In the genomic region with DNA sequence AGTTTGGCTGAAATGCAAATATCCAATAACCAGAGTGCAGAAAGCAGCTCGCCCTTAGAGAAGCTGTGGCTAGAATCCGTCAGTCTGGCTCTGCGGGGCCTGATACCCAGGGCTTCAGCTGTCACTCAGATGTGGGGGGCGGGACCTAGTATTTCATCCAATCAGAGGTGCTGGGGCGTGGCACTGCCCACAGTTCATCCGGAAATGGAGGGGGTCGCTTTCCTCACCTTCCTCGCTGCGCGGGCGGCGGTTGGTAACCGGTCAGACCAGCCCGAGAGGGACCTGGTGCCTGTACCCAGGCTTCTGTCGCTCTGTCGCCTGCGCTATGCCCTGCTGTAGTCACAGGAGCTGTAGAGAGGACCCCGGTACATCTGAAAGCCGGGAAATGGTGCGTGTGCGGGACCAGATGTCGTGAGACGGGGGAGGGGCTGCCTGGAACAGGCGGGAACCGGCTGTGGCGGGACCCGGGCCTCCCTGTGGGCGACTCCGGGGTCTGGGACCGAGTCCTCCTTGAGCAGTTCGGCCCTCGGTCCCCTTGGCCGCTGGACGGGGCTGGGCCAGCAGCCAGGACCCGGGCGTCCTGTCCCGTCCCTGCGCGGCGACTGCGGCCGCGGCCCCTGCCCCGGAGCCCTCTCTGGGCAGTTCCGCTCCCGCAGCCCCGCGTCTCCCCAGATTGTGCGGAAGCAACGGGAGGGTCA, we compare ENCODE assay signal across 8 cellular contexts. TPM values are rescaled to one million over a fixed set of nuclear protein-coding genes. Genes with fewer than 3 reads are reported as not detected.
DNase-seq lines count a peak whose midpoint lies in the region; ATAC-seq and TF ChIP-seq lines count a peak whose summit lies in the region.

ZNF700 (plus strand) TSS at position 222 of the 698 bp plus-strand sequence; CDS start at position 326, 104 bp downstream.

- H2AFZ ChIP-seq in KMS-11 (ENCODE audit: low read depth): peak within 1 kb of the TSS; percentile 76

- H3K9ac ChIP-seq in KMS-11 (peak within 1 kb of the TSS; percentile 92), muscle layer of colon (ENCODE audit: low read length) (peak within 1 kb of the TSS; percentile 78)

- H4K20me1 ChIP-seq in KMS-11 (ENCODE audit: insufficient read depth): no peaks in the 10 kb centered on the region

- DNase-seq in DMS79 treated with DMSO at 0.1 percent for 48 hours (lab: John Stamatoyannopoulos, UW) (peak; percentile 96), Peyer's patch (peak; percentile 94 to 99 (median 98))
- DNase-seq in activated T-cell treated with anti-CD3 and anti-CD28 coated beads, Interleukin-2, amount 50 U/mL, for 48 hours: peak; percentile 96 to 97
- peak; percentile 84 to 86 for DNase-seq in stimulated activated CD8-positive, alpha-beta memory T cell treated with anti-CD3 and anti-CD28 coated beads, Interleukin-7, amount 100 ng/mL, for 1 hour (ENCODE audit: low read depth in 2 of 2)

- H3K9me3 ChIP-seq in Peyer's patch (no peaks in the 10 kb centered on the region), muscle layer of colon (ENCODE audit: low read length) (no peaks in the 10 kb centered on the region)

- H3K4me1 ChIP-seq in KMS-11 (ENCODE audit: low read depth, poor library complexity, severe bottlenecking): no peaks in the 10 kb centered on the region
- peaks cover 0 to 22% (median 5%) of the 10 kb centered on the region in 4 donors for H3K4me1 ChIP-seq in Peyer's patch
- H3K4me1 ChIP-seq in muscle layer of colon (ENCODE audit: insufficient read depth, low read length): peaks cover 15% of the 10 kb centered on the region

- no peak for TF ChIP-seq CTCF in KMS-11 (conservative IDR thresholded peaks at IDR 0.05; ENCODE audit: low read depth, low read length)
- no peak for TF ChIP-seq CTCF in Peyer's patch (IDR thresholded peaks at IDR 0.05)

- H3K36me3 ChIP-seq in KMS-11 (ENCODE audit: insufficient read depth): no peaks in the 10 kb centered on the region
- H3K36me3 ChIP-seq in Peyer's patch: peaks cover 0 to 5% (median 0%) of the 10 kb centered on the region in 3 donors
- no peaks in the 10 kb centered on the region for H3K36me3 ChIP-seq in muscle layer of colon (ENCODE audit: insufficient read depth, low read length)

- H3K4me3 ChIP-seq in KMS-11 (IDR thresholded peaks at IDR 0.05; ENCODE audit: insufficient read depth, low read depth, low read length) (no peak within 1 kb of the TSS), Peyer's patch (peak within 1 kb of the TSS; percentile 70 to 99 (median 94)), muscle layer of colon (ENCODE audit: low read depth in 1 of 2, low read length in 2 of 2) (peak within 1 kb of the TSS; percentile 33 to 88)

- H3K27me3 ChIP-seq in KMS-11 (ENCODE audit: insufficient read depth, low read depth) (no peaks in the 10 kb centered on the region), Peyer's patch (no peaks in the 10 kb centered on the region), muscle layer of colon (ENCODE audit: control insufficient read depth in 1 of 2, insufficient read depth in 2 of 2, low read length in 2 of 2) (no peaks in the 10 kb centered on the region)

- TF ChIP-seq POLR2A in Peyer's patch (IDR thresholded peaks at IDR 0.05): peak; percentile 76 to 78

- peaks cover 29% of the 10 kb centered on the region; the same call in 1 of the 2 replicates for H3K79me2 ChIP-seq in KMS-11 (ENCODE audit: insufficient read depth, low read depth)

- peak within 1 kb of the TSS; percentile 93 for H3K4me2 ChIP-seq in KMS-11

- peak within 1 kb of the TSS; percentile 87 for H3K27ac ChIP-seq in KMS-11
- H3K27ac ChIP-seq in Peyer's patch: peak within 1 kb of the TSS; percentile 95 to 99 (median 97)
- peak within 1 kb of the TSS; percentile 93 for H3K27ac ChIP-seq in muscle layer of colon (ENCODE audit: low read depth, low read length)

- peak; percentile 88 for ATAC-seq in GM21786 (IDR thresholded peaks at IDR 0.05; ENCODE audit: unreplicated experiment)
- ATAC-seq in esophagus mucosa: peak; percentile 98

RNA-seq across cellular contexts. Expression of gene ZNF700, which starts in this region (rescaled TPM):
- total RNA-seq in Peyer's patch (10 to 100 TPM; 31.5 to 37.8 (median 34.7) TPM), esophagus mucosa (5.9 TPM)
